Comparison of ENCODE assay signal across 25 cellular contexts in genomic region chr12:103745962-103746361, GRCh38.
DNase-seq lines count a peak whose midpoint lies in the region; ATAC-seq and TF ChIP-seq lines count a peak whose summit lies in the region.
"Had no signal": no experiment of that assay in that cellular context is flagged by ENCODE, and none has a peak within 500 bp of the region (broad histone marks: within the 10 kb centered on the region; RNA-seq: fewer than 3 reads in every experiment).

No MANE protein-coding gene starts in this region.

- H3K36me3 Mint-ChIP-seq in progenitor cell of endocrine pancreas (ENCODE audit: insufficient read depth): no peaks in the 10 kb centered on the region
- H3K36me3 Mint-ChIP-seq: activated CD4-positive, alpha-beta memory T cell treated with anti-CD3 and anti-CD28 coated beads for 36 hours; activated naive CD8-positive, alpha-beta T cell; stimulated activated naive B cell treated with anti-CD40 and anti-IgM and Interleukin-4, amounts not matched to agents 10 μg/mL and 1 μg/mL and 100 μg/mL, for 72 hours had no signal

- no peaks in the 10 kb centered on the region for H3K9me3 Mint-ChIP-seq in progenitor cell of endocrine pancreas (ENCODE audit: low read depth)
- H3K9me3 Mint-ChIP-seq: activated CD4-positive, alpha-beta memory T cell treated with anti-CD3 and anti-CD28 coated beads for 36 hours; activated T-cell treated with anti-CD3 and anti-CD28 coated beads, Interleukin-2, amount 50 U/mL, for 72 hours; stimulated activated naive B cell treated with anti-CD40 and anti-IgM and Interleukin-4, amounts not matched to agents 10 μg/mL and 1 μg/mL and 100 μg/mL, for 72 hours had no signal

- CTCF ChIA-PET in HCT116 (lab: Charles Lee): no interaction called here

- no TSS peak for BruUV-seq in HCT116 (replicated peaks; lab: Mats Ljungman, UMichigan)

- H4K20me1 ChIP-seq in HCT116 (ENCODE audit: insufficient read depth): no peaks in the 10 kb centered on the region

- H2AFZ ChIP-seq in HCT116 (ENCODE audit: low read depth, low read length, poor library complexity, severe bottlenecking): no peak overlapping the region

- no peak overlapping the region for H3K9ac ChIP-seq in HCT116 (ENCODE audit: low read length)
- no peak overlapping the region for H3K9ac ChIP-seq in NT2/D1 (ENCODE audit: insufficient read length, low read depth)
- H3K9ac ChIP-seq: KMS-11 had no signal

- TF ChIP-seq POLR2A in HCT116 (IDR thresholded peaks at IDR 0.05; ENCODE audit: borderline replicate concordance, extremely low read depth, insufficient read depth, insufficient read length): no peak

- TF ChIP-seq RAD21 in HCT116 (IDR thresholded peaks at IDR 0.05; ENCODE audit: low read depth): peak; percentile 45

- H3K27ac ChIP-seq in HCT116 (ENCODE audit: low read depth, low read length): no peak overlapping the region
- H3K27ac ChIP-seq: body of pancreas, C4-2B, KMS-11, neutrophil, thyroid gland had no signal

- H3K79me2 ChIP-seq in HCT116 (ENCODE audit: insufficient read depth, low read length): no peaks in the 10 kb centered on the region

- no peak overlapping the region for H3K4me2 ChIP-seq in HCT116 (ENCODE audit: low read length)
- H3K4me2 ChIP-seq: KMS-11 had no signal

- H3K36me3 ChIP-seq in HCT116 (ENCODE audit: control insufficient read depth in 1 of 2, insufficient read depth in 2 of 2, low read length in 2 of 2): no peaks in the 10 kb centered on the region
- no peaks in the 10 kb centered on the region for H3K36me3 ChIP-seq in NT2/D1 (ENCODE audit: insufficient read depth, insufficient read length, low read length)
- H3K36me3 ChIP-seq: HAP-1, neutrophil, thyroid gland had no signal

- RAD21 ChIA-PET in HCT116 (lab: Charles Lee; ENCODE audit: low non-redundant PET in 1 of 2, low total read pairs in 2 of 2, uncharacterized antibody in 2 of 2, unreplicated experiment in 2 of 2): no interaction called here

- peaks cover 6 to 18% of the 10 kb centered on the region in 2 experiments; a peak in 3 of 4 replicates for H3K4me1 ChIP-seq in HCT116 (ENCODE audit: control insufficient read depth in 1 of 2, insufficient read depth in 2 of 2, low read length in 2 of 2)
- H3K4me1 ChIP-seq in NT2/D1 (ENCODE audit: insufficient read depth, insufficient read length): peaks cover 4% of the 10 kb centered on the region
- H3K4me1 ChIP-seq: HAP-1, thyroid gland had no signal

- H3K4me3 ChIP-seq in HCT116 (replicated peaks in 1 of 2; ENCODE audit: low read depth in 1 of 2, low read length in 2 of 2): no peak overlapping the region
- H3K4me3 ChIP-seq in NT2/D1 (ENCODE audit: insufficient read length, low read depth): no peak overlapping the region
- H3K4me3 ChIP-seq: body of pancreas, HAP-1, mucosa of descending colon, thyroid gland had no signal

- intact Hi-C loops in HCT116 (cut with micrococcal nuclease): no loop called here

- H3K4me1 Mint-ChIP-seq in progenitor cell of endocrine pancreas (ENCODE audit: low read depth): no peaks in the 10 kb centered on the region
- H3K4me1 Mint-ChIP-seq: stimulated activated naive B cell treated with anti-CD40 and anti-IgM and Interleukin-4, amounts not matched to agents 10 μg/mL and 1 μg/mL and 100 μg/mL, for 72 hours had no signal

- ATAC-seq in HCT116 (peak; percentile 81), HG02642 (IDR thresholded peaks at IDR 0.05; ENCODE audit: poor library complexity, unreplicated experiment) (no peak)
- ATAC-seq: activated T-cell treated with anti-CD3 and anti-CD28 coated beads, Interleukin-2, amount 50 U/mL, for 72 hours; body of pancreas; left lobe of liver; mucosa of descending colon; stimulated activated naive B cell treated with anti-CD40 and anti-IgM and Interleukin-4, amounts not matched to agents 10 μg/mL and 1 μg/mL and 100 μg/mL, for 72 hours had no signal

- no peaks in the 10 kb centered on the region for H3K27me3 ChIP-seq in HCT116 (ENCODE audit: insufficient read depth, low read length)
- no peaks in the 10 kb centered on the region for H3K27me3 ChIP-seq in NT2/D1 (ENCODE audit: insufficient read depth, insufficient read length)
- H3K27me3 ChIP-seq: body of pancreas, neutrophil, thyroid gland had no signal

- DNase-seq in NCI-H2171 treated with DMSO at 0.1 percent for 48 hours (lab: John Stamatoyannopoulos, UW): peak; percentile 11
- no peak for DNase-seq in NCI-H2171 (lab: John Stamatoyannopoulos, UW)
- DNase-seq in HCT116 (ENCODE audit: low read depth, low spot score): peak; percentile 7
- DNase-seq in NT2/D1 (ENCODE audit: low read depth, low spot score): peak; percentile 48
- peak; percentile 74 for DNase-seq in islet precursor cell
- DNase-seq in stimulated activated CD4-positive, alpha-beta T cell treated with anti-CD3 and anti-CD28 coated beads, Interleukin-2, amount 100 ng/mL, for 24 hours: no peak
- no peak for DNase-seq in progenitor cell of endocrine pancreas (ENCODE audit: low spot score, unreplicated experiment)
- DNase-seq: ACHN; activated CD4-positive, alpha-beta memory T cell treated with anti-CD3 and anti-CD28 coated beads for 36 hours; activated T-cell treated with anti-CD3 and anti-CD28 coated beads, Interleukin-2, amount 50 U/mL, for 72 hours; body of pancreas; cortex of kidney; hippocampal formation; NCI-H1048; stimulated activated naive B cell treated with anti-CD40 and anti-IgM and Interleukin-4, amounts not matched to agents 10 μg/mL and 1 μg/mL and 100 μg/mL, for 72 hours; T-helper 1 cell; thyroid gland had no signal

- peak; percentile 17 to 28 (median 22); a peak in 3 of 6 replicates for TF ChIP-seq CTCF in HCT116 (IDR thresholded peaks at IDR 0.05 in 2 of 3, conservative IDR thresholded peaks at IDR 0.05 in 1 of 3; ENCODE audit: borderline replicate concordance in 1 of 3, insufficient read depth in 1 of 3, low read depth in 2 of 3, low read length in 2 of 3)
- no peak for TF ChIP-seq CTCF in progenitor cell of endocrine pancreas (IDR thresholded peaks at IDR 0.05; ENCODE audit: unreplicated experiment)

- H3K27me3 Mint-ChIP-seq in progenitor cell of endocrine pancreas: peaks cover 5% of the 10 kb centered on the region
- H3K27me3 Mint-ChIP-seq: activated naive CD8-positive, alpha-beta T cell had no signal

- POLR2A ChIA-PET in HCT116 (lab: Charles Lee): no interaction called here

- H3K9me3 ChIP-seq in HCT116 (ENCODE audit: control insufficient read depth in 1 of 2, insufficient read depth in 1 of 2, low read depth in 1 of 2, low read length in 2 of 2) (no peaks in the 10 kb centered on the region), NT2/D1 (ENCODE audit: insufficient read depth, low read length) (no peaks in the 10 kb centered on the region)
- H3K9me3 ChIP-seq: body of pancreas, HAP-1, mucosa of descending colon, neutrophil, thyroid gland had no signal

- no peak overlapping the region for H3K27ac Mint-ChIP-seq in progenitor cell of endocrine pancreas
- H3K27ac Mint-ChIP-seq: activated CD4-positive, alpha-beta memory T cell treated with anti-CD3 and anti-CD28 coated beads for 36 hours; activated naive CD8-positive, alpha-beta T cell; activated T-cell treated with anti-CD3 and anti-CD28 coated beads, Interleukin-2, amount 50 U/mL, for 72 hours; stimulated activated naive B cell treated with anti-CD40 and anti-IgM and Interleukin-4, amounts not matched to agents 10 μg/mL and 1 μg/mL and 100 μg/mL, for 72 hours had no signal

- no peak overlapping the region for H3K4me3 Mint-ChIP-seq in progenitor cell of endocrine pancreas (ENCODE audit: low read depth)
- H3K4me3 Mint-ChIP-seq: activated CD4-positive, alpha-beta memory T cell treated with anti-CD3 and anti-CD28 coated beads for 36 hours; activated naive CD8-positive, alpha-beta T cell; activated T-cell treated with anti-CD3 and anti-CD28 coated beads, Interleukin-2, amount 50 U/mL, for 72 hours; stimulated activated naive B cell treated with anti-CD40 and anti-IgM and Interleukin-4, amounts not matched to agents 10 μg/mL and 1 μg/mL and 100 μg/mL, for 72 hours had no signal

- no peaks in the 10 kb centered on the region for H3K9me2 ChIP-seq in HCT116 (ENCODE audit: insufficient read depth)

TF ChIP-seq in HCT116, 20 proteins besides CTCF, POLR2A, EP300 and RAD21 (continues in another document):
- TF ChIP-seq FOSL1 (IDR thresholded peaks at IDR 0.05; ENCODE audit: low read depth) (no peak), POLR2AphosphoS5 (IDR thresholded peaks at IDR 0.05; ENCODE audit: low read depth, low read length) (no peak), SIN3A (IDR thresholded peaks at IDR 0.05; ENCODE audit: low read depth) (no peak), EZH2 (IDR thresholded peaks at IDR 0.05) (no peak), CEBPB (IDR thresholded peaks at IDR 0.05; ENCODE audit: low read depth) (no peak), REST (IDR thresholded peaks at IDR 0.05; ENCODE audit: low read depth) (no peak), SRF (IDR thresholded peaks at IDR 0.05; ENCODE audit: low read depth) (no peak), ZFX (IDR thresholded peaks at IDR 0.05) (no peak)
- TF ChIP-seq, protein P1, sequence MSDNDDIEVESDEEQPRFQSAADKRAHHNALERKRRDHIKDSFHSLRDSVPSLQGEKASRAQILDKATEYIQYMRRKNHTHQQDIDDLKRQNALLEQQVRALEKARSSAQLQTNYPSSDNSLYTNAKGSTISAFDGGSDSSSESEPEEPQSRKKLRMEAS (IDR thresholded peaks at IDR 0.05): no peak

Comparison
In these comparisons a context has a peak if more than half of its experiments do, and no peak if none do; other contexts are left out.
1. DNase-seq: peak in NCI-H2171 treated with DMSO at 0.1 percent for 48 hours (single experiment), HCT116 (single experiment), NT2/D1 (single experiment) and islet precursor cell (single experiment); none in NCI-H2171 (single experiment), stimulated activated CD4-positive, alpha-beta T cell treated with anti-CD3 and anti-CD28 coated beads, Interleukin-2, amount 100 ng/mL, for 24 hours (0 of 2) and progenitor cell of endocrine pancreas (single experiment).